8 cellular contexts compared by ENCODE assay signal in the genomic region with DNA sequence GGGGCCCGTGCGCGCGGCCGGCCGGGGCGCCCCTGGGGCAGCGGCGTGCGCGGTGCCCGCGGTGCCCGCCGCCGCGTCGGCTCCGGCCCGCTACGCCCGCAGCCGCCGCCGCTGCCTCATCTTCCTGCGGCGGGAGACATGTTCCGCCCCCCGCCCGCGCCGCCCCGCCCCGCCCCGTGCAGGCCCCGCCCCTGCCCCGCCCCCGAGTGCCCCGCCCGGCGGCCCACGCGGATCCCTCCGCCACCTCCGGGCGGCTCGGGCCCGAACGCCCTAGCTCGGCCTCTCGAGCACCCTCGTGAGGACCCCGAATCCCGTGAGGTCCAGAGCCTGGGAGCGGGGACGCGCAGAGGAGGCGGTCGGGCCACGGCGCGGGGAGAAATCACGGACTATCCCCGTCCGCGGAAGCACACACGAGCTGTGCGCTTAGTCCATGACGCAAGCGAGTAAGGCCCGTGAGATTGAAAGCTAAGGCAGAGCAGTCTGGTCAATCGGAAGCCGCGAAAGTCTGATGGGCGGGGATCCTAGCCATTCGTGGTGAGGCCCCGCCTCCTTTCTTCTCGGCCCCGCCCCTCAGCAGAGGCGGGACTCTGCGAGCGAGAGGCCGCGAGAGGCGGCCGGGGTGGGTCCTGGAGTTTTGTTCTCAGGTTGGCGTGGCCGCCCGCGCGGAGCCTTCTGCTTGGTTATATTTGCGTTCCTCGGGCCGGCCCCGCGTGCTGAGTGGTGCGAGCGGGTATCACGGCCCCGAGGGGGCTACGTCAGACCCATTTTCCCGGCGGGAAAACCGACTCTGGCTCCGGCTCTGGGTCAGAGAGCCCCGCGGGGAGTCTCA. TPM values are rescaled to one million over a fixed set of nuclear protein-coding genes. Genes with fewer than 3 reads are reported as not detected.
DNase-seq lines count a peak whose midpoint lies in the region; TF ChIP-seq lines count a peak whose summit lies in the region.

TSS of gene TCF3 (minus strand) at position 145 of the 829 bp plus-strand sequence. CDS start 2,367 bp downstream, outside the sequence.

- H3K4me3 ChIP-seq in HAP-1 (peak within 1 kb of the TSS; percentile 83), MM.1S (ENCODE audit: low read length) (peak within 1 kb of the TSS; percentile 82), fibroblast of the aortic adventitia (ENCODE audit: low read depth, low read length) (peak within 1 kb of the TSS; percentile 82)

- H3K9me3 ChIP-seq in ES-I3 (ENCODE audit: control insufficient read depth, insufficient read depth, low read length) (no peaks in the 10 kb centered on the region), HAP-1 (no peaks in the 10 kb centered on the region), MM.1S (replicated peaks; ENCODE audit: insufficient read depth, low read length) (no peaks in the 10 kb centered on the region)

- DNase-seq in HAP-1 (ENCODE audit: low spot score in 2 of 2) (peak; percentile 96 to 98), MM.1S (peak; percentile 100), SIG-M5 (lab: John Stamatoyannopoulos, UW) (peak; percentile 86), activated gamma-delta T cell (lab: John Stamatoyannopoulos, UW) (peak; percentile 93), fibroblast of the aortic adventitia (ENCODE audit: low read depth) (peak; percentile 99)

- H3K9me2 ChIP-seq in MM.1S (replicated peaks; ENCODE audit: insufficient read depth, low read length): no peaks in the 10 kb centered on the region

- H3K36me3 Mint-ChIP-seq in nephron (ENCODE audit: low read depth): no peaks in the 10 kb centered on the region
- peaks cover 7% of the 10 kb centered on the region for H3K36me3 Mint-ChIP-seq in stimulated activated naive CD8-positive, alpha-beta T cell treated with anti-CD3 and anti-CD28 coated beads, Interleukin-15, Interleukin-2, amounts not matched to agents 100 ng/mL and 50 ng/mL, for 24 hours (ENCODE audit: low read depth)

- H3K4me2 ChIP-seq in MM.1S (ENCODE audit: low read depth, low read length): peak within 1 kb of the TSS; percentile 87

- no peaks in the 10 kb centered on the region for H4K20me1 ChIP-seq in MM.1S (ENCODE audit: insufficient read depth, low read length)

- TF ChIP-seq CTCF in MM.1S (IDR thresholded peaks at IDR 0.05; ENCODE audit: low read length) (no peak), fibroblast of the aortic adventitia (IDR thresholded peaks at IDR 0.05; ENCODE audit: insufficient read depth, low read length) (no peak), nephron (IDR thresholded peaks at IDR 0.05; ENCODE audit: unreplicated experiment in 3 of 3) (no peak)

- H3K27ac Mint-ChIP-seq in nephron: peak within 1 kb of the TSS; percentile 98 to 99 (median 98)
- H3K27ac Mint-ChIP-seq in stimulated activated naive CD8-positive, alpha-beta T cell treated with anti-CD3 and anti-CD28 coated beads, Interleukin-15, Interleukin-2, amounts not matched to agents 100 ng/mL and 50 ng/mL, for 24 hours: peak within 1 kb of the TSS; percentile 97

- no peaks in the 10 kb centered on the region for H3K4me1 ChIP-seq in ES-I3 (ENCODE audit: insufficient read depth, low read length)
- H3K4me1 ChIP-seq in HAP-1: no peaks in the 10 kb centered on the region
- peaks cover 20% of the 10 kb centered on the region for H3K4me1 ChIP-seq in MM.1S (ENCODE audit: low read length)

- H2AFZ ChIP-seq in MM.1S (ENCODE audit: low read length): peak within 1 kb of the TSS; percentile 99

- H3F3A ChIP-seq in MM.1S (ENCODE audit: insufficient read depth, low read length): peaks cover 36% of the 10 kb centered on the region

- H3K4me3 Mint-ChIP-seq in nephron: peak within 1 kb of the TSS; percentile 98 to 99 (median 98)
- H3K4me3 Mint-ChIP-seq in stimulated activated naive CD8-positive, alpha-beta T cell treated with anti-CD3 and anti-CD28 coated beads, Interleukin-15, Interleukin-2, amounts not matched to agents 100 ng/mL and 50 ng/mL, for 24 hours: peak within 1 kb of the TSS; percentile 91

- in situ Hi-C loops in HAP-1 (cut with MboI; ENCODE audit: low sequenced_read_pairs): no loop called here

- H3K4me1 Mint-ChIP-seq in nephron: peaks cover 7% of the 10 kb centered on the region
- H3K4me1 Mint-ChIP-seq in stimulated activated naive CD8-positive, alpha-beta T cell treated with anti-CD3 and anti-CD28 coated beads, Interleukin-15, Interleukin-2, amounts not matched to agents 100 ng/mL and 50 ng/mL, for 24 hours (ENCODE audit: low read depth): peaks cover 34% of the 10 kb centered on the region

- no peaks in the 10 kb centered on the region for H3K9me3 Mint-ChIP-seq in nephron
- H3K9me3 Mint-ChIP-seq in stimulated activated naive CD8-positive, alpha-beta T cell treated with anti-CD3 and anti-CD28 coated beads, Interleukin-15, Interleukin-2, amounts not matched to agents 100 ng/mL and 50 ng/mL, for 24 hours: no peaks in the 10 kb centered on the region

- peaks cover 38% of the 10 kb centered on the region for H3K79me2 ChIP-seq in MM.1S (ENCODE audit: low read length)

- H3K9ac ChIP-seq in ES-I3 (ENCODE audit: low read depth, low read length) (peak within 1 kb of the TSS; percentile 94), MM.1S (ENCODE audit: low read length) (peak within 1 kb of the TSS; percentile 96)

- peaks cover 6% of the 10 kb centered on the region for H3K36me3 ChIP-seq in ES-I3 (ENCODE audit: insufficient read depth, low read length)
- peaks cover 26% of the 10 kb centered on the region for H3K36me3 ChIP-seq in HAP-1 (replicated peaks)
- H3K36me3 ChIP-seq in MM.1S (replicated peaks; ENCODE audit: insufficient read depth, low read length): no peaks in the 10 kb centered on the region

- H3K27me3 Mint-ChIP-seq in nephron (ENCODE audit: low read depth): peaks cover 11% of the 10 kb centered on the region
- H3K27me3 Mint-ChIP-seq in stimulated activated naive CD8-positive, alpha-beta T cell treated with anti-CD3 and anti-CD28 coated beads, Interleukin-15, Interleukin-2, amounts not matched to agents 100 ng/mL and 50 ng/mL, for 24 hours: no peaks in the 10 kb centered on the region

- H3K27me3 ChIP-seq in HAP-1 (ENCODE audit: low read depth) (no peaks in the 10 kb centered on the region), MM.1S (replicated peaks; ENCODE audit: insufficient read depth, low read length) (no peaks in the 10 kb centered on the region)

- H3K27ac ChIP-seq in MM.1S (ENCODE audit: low read length): peak within 1 kb of the TSS; percentile 86

RNA-seq across cellular contexts. Expression of gene TCF3, which starts in this region (rescaled TPM):
- 27.0 and 74.2 TPM in 2 replicates for total RNA-seq in fibroblast of the aortic adventitia (ENCODE audit: low replicate concordance)

Comparison
In these comparisons a context has a peak if more than half of its experiments do, and no peak if none do; other contexts are left out.
1. Peak in every context shown above with its lines: DNase-seq, H3K4me3 ChIP-seq and H3K27ac ChIP-seq.